9 cellular contexts compared by ENCODE assay signal in genomic region chr19:44800461-44800860, GRCh38. TPM values are rescaled to one million over a fixed set of nuclear protein-coding genes. Genes with fewer than 3 reads are reported as not detected.
DNase-seq lines count a peak whose midpoint lies in the region; ATAC-seq and TF ChIP-seq lines count a peak whose summit lies in the region.
"Had no signal": no experiment of that assay in that cellular context is flagged by ENCODE, and none has a peak within 500 bp of the region (broad histone marks: within the 10 kb centered on the region; RNA-seq: fewer than 3 reads in every experiment).

No MANE protein-coding gene starts in this region.

- no peak overlapping the region for H3K27ac Mint-ChIP-seq in CD8-positive, alpha-beta T cell
- peak overlapping the region; percentile 61 for H3K27ac Mint-ChIP-seq in activated naive CD8-positive, alpha-beta T cell treated with anti-CD3 and anti-CD28 coated beads, Interleukin-2, amount 10 ng/mL, durations not matched to agents 7 days and 5 days

- intact Hi-C loops in CD8-positive, alpha-beta T cell (cut with DNase I, micrococcal nuclease) = loop anchor here (1.0 to 10.0 kb wide), 6 partner anchors 41 to 538 kb away; no protein-coding TSS in a partner anchor
- intact Hi-C loops in heart right ventricle (cut with DNase I) = loop anchor here in 6 of 10 donors (1.0 to 2.0 kb wide), 3 partner anchors 44 to 45 kb away; no protein-coding TSS in a partner anchor

- H3K9me3 ChIP-seq in CD8-positive, alpha-beta T cell (ENCODE audit: low read length) = no peaks in the 10 kb centered on the region
- H3K9me3 ChIP-seq in heart right ventricle = no peaks in the 10 kb centered on the region

- peak; percentile 70 for TF ChIP-seq CTCF in CD8-positive, alpha-beta T cell (IDR thresholded peaks at IDR 0.05)
- peak; percentile 79 for TF ChIP-seq CTCF in NB4 (IDR thresholded peaks at IDR 0.05; ENCODE audit: low read depth, low read length)
- peak; percentile 88 to 95 (median 91) for TF ChIP-seq CTCF in heart right ventricle (IDR thresholded peaks at IDR 0.05)
- TF ChIP-seq CTCF in retinal pigment epithelial cell (conservative IDR thresholded peaks at IDR 0.05; ENCODE audit: low read depth, low read length) = peak; percentile 97

- no peaks in the 10 kb centered on the region for H3K27me3 ChIP-seq in CD8-positive, alpha-beta T cell (ENCODE audit: insufficient read depth, low read length)
- H3K27me3 ChIP-seq in heart right ventricle = no peaks in the 10 kb centered on the region

- ATAC-seq in CD8-positive, alpha-beta T cell = peak; percentile 92
- peak; percentile 55 for ATAC-seq in GM21515 (IDR thresholded peaks at IDR 0.05; ENCODE audit: unreplicated experiment)
- peak; percentile 99 for ATAC-seq in activated naive CD8-positive, alpha-beta T cell treated with anti-CD3 and anti-CD28 coated beads, Interleukin-2, amount 10 ng/mL, durations not matched to agents 7 days and 5 days (ENCODE audit: low read depth)
- peak; percentile 89 to 94 (median 91) for ATAC-seq in heart right ventricle
- no peak for ATAC-seq in GM18868 (IDR thresholded peaks at IDR 0.05; ENCODE audit: unreplicated experiment)

- H3K36me3 ChIP-seq in CD8-positive, alpha-beta T cell (ENCODE audit: insufficient read depth, low read length) = no peaks in the 10 kb centered on the region
- H3K36me3 ChIP-seq in heart right ventricle = no peaks in the 10 kb centered on the region

- no peaks in the 10 kb centered on the region for H3K36me3 Mint-ChIP-seq in CD8-positive, alpha-beta T cell
- H3K36me3 Mint-ChIP-seq in activated naive CD8-positive, alpha-beta T cell treated with anti-CD3 and anti-CD28 coated beads, Interleukin-2, amount 10 ng/mL, durations not matched to agents 7 days and 5 days = no peaks in the 10 kb centered on the region

- WGBS in heart right ventricle, 2 donors = 3 to 5% methylated on average over 2 to 3 of the region's 3 CpGs

- CTCF ChIA-PET in CD8-positive, alpha-beta T cell (lab: Charles Lee) = interaction anchor here (1.8 kb wide), 1 partner anchor 26 kb away, joined by 4 read pairs; no protein-coding TSS in a partner anchor

- peaks cover 3% of the 10 kb centered on the region for H3K27me3 Mint-ChIP-seq in CD8-positive, alpha-beta T cell (ENCODE audit: low read depth)
- H3K27me3 Mint-ChIP-seq in activated naive CD8-positive, alpha-beta T cell treated with anti-CD3 and anti-CD28 coated beads, Interleukin-2, amount 10 ng/mL, durations not matched to agents 7 days and 5 days = peaks cover 5% of the 10 kb centered on the region

- TF ChIP-seq POLR2A in NB4 (IDR thresholded peaks at IDR 0.05; ENCODE audit: extremely low read depth, insufficient read length) = no peak

- no peak overlapping the region for H3K27ac ChIP-seq in CD8-positive, alpha-beta T cell (ENCODE audit: low read depth, low read length)
- H3K27ac ChIP-seq in heart right ventricle = no peak overlapping the region

- peaks cover 12% of the 10 kb centered on the region for H3K4me1 Mint-ChIP-seq in CD8-positive, alpha-beta T cell (ENCODE audit: low read depth)
- H3K4me1 Mint-ChIP-seq in activated naive CD8-positive, alpha-beta T cell treated with anti-CD3 and anti-CD28 coated beads, Interleukin-2, amount 10 ng/mL, durations not matched to agents 7 days and 5 days = peaks cover 18% of the 10 kb centered on the region

- peaks cover 21% of the 10 kb centered on the region for H3K4me1 ChIP-seq in CD8-positive, alpha-beta T cell (ENCODE audit: insufficient read depth, low read length)
- peaks cover 0 to 27% (median 17%) of the 10 kb centered on the region in 9 donors for H3K4me1 ChIP-seq in heart right ventricle

- POLR2A ChIA-PET in CD8-positive, alpha-beta T cell (lab: Charles Lee) = no interaction called here
- POLR2A ChIA-PET in activated naive CD8-positive, alpha-beta T cell treated with anti-CD3 and anti-CD28 coated beads, Interleukin-2, amount 10 ng/mL, durations not matched to agents 7 days and 5 days (lab: Charles Lee) = no interaction called here

- H3K9me3 Mint-ChIP-seq in CD8-positive, alpha-beta T cell = no peaks in the 10 kb centered on the region
- H3K9me3 Mint-ChIP-seq in activated naive CD8-positive, alpha-beta T cell treated with anti-CD3 and anti-CD28 coated beads, Interleukin-2, amount 10 ng/mL, durations not matched to agents 7 days and 5 days = no peaks in the 10 kb centered on the region

- peak; percentile 71 to 88 (median 78) for DNase-seq in CD8-positive, alpha-beta T cell
- peak; percentile 78 for DNase-seq in NB4 (ENCODE audit: low read depth)
- peak; percentile 72 for DNase-seq in SW480 (ENCODE audit: low spot score)
- DNase-seq in activated naive CD8-positive, alpha-beta T cell treated with anti-CD3 and anti-CD28 coated beads, Interleukin-2, amount 10 ng/mL, durations not matched to agents 7 days and 5 days = peak; percentile 94
- DNase-seq in heart right ventricle = peak; percentile 87 to 90
- no peak for DNase-seq in retinal pigment epithelial cell (ENCODE audit: low read depth)

- H3K4me3 Mint-ChIP-seq in CD8-positive, alpha-beta T cell = no peak overlapping the region
- no peak overlapping the region for H3K4me3 Mint-ChIP-seq in activated naive CD8-positive, alpha-beta T cell treated with anti-CD3 and anti-CD28 coated beads, Interleukin-2, amount 10 ng/mL, durations not matched to agents 7 days and 5 days

- no peak overlapping the region for H3K4me3 ChIP-seq in CD8-positive, alpha-beta T cell (ENCODE audit: low read depth, low read length)
- H3K4me3 ChIP-seq in NB4 (ENCODE audit: low read depth, low read length) (no peak overlapping the region), heart right ventricle (no peak overlapping the region), retinal pigment epithelial cell (ENCODE audit: low read length) (no peak overlapping the region)

RNA-seq across cellular contexts. Expression of gene BCAM, which starts 8.4 kb away (rescaled TPM):
- not detected for total RNA-seq in CD8-positive, alpha-beta T cell
- total RNA-seq in activated naive CD8-positive, alpha-beta T cell treated with anti-CD3 and anti-CD28 coated beads, Interleukin-2, amount 10 ng/mL, durations not matched to agents 7 days and 5 days = not detected
- total RNA-seq in heart right ventricle = 100 to 1,000 TPM in 4 of 10 donors, 10 to 100 TPM in 6; 72.8 to 118 (median 92.5) TPM
- 100 to 1,000 TPM in 1 of 2 donors, 10 to 100 TPM in 1; 63.2 to 130 TPM for polyA plus RNA-seq in heart right ventricle
- total RNA-seq: T-helper 1 cell treated with Interleukin-12 subunit alpha and Interleukin-12 subunit beta and Interleukin-4 antibody, amounts not matched to agents 30 ng/mL and 1 ng/mL, for 36 hours had no signal

RNA-seq across cellular contexts. Expression of gene CBLC, which starts 22.8 kb away (rescaled TPM):
- total RNA-seq in CD8-positive, alpha-beta T cell = not detected
- total RNA-seq in activated naive CD8-positive, alpha-beta T cell treated with anti-CD3 and anti-CD28 coated beads, Interleukin-2, amount 10 ng/mL, durations not matched to agents 7 days and 5 days = not detected
- total RNA-seq in heart right ventricle = under 1 TPM in 1 of 10 donors, not detected in 9; 0.38 TPM
- not detected for polyA plus RNA-seq in heart right ventricle
- total RNA-seq: T-helper 1 cell treated with Interleukin-12 subunit alpha and Interleukin-12 subunit beta and Interleukin-4 antibody, amounts not matched to agents 30 ng/mL and 1 ng/mL, for 36 hours had no signal

RNA-seq across cellular contexts. Expression of gene NECTIN2, which starts 45.6 kb away (rescaled TPM):
- total RNA-seq in CD8-positive, alpha-beta T cell = 1 to 10 TPM; 2.0 to 2.5 TPM
- 1 to 10 TPM; 1.9 to 2.4 TPM for total RNA-seq in activated naive CD8-positive, alpha-beta T cell treated with anti-CD3 and anti-CD28 coated beads, Interleukin-2, amount 10 ng/mL, durations not matched to agents 7 days and 5 days
- total RNA-seq in heart right ventricle = 10 to 100 TPM; 34.1 to 83.9 (median 46.5) TPM
- polyA plus RNA-seq in heart right ventricle = 10 to 100 TPM; 62.5 to 96.8 TPM

RNA-seq across cellular contexts. Expression of gene BCL3, which starts 52.0 kb away (rescaled TPM):
- 100 to 1,000 TPM; 107 to 116 TPM for total RNA-seq in CD8-positive, alpha-beta T cell
- 10 to 100 TPM; 25.0 to 28.8 TPM for total RNA-seq in activated naive CD8-positive, alpha-beta T cell treated with anti-CD3 and anti-CD28 coated beads, Interleukin-2, amount 10 ng/mL, durations not matched to agents 7 days and 5 days
- total RNA-seq in heart right ventricle = 10 to 100 TPM in 9 of 10 donors, 1 to 10 TPM in 1; 7.1 to 76.3 (median 20.3) TPM
- polyA plus RNA-seq in heart right ventricle = 10 to 100 TPM; 20.7 to 30.7 TPM

Comparison
In these comparisons a context has a peak if more than half of its experiments do, and no peak if none do; other contexts are left out.
1. RNA of gene BCAM, which starts 8.4 kb away (total RNA-seq): 72.8 to 118 TPM in heart right ventricle; not detected in CD8-positive, alpha-beta T cell and not detected in activated naive CD8-positive, alpha-beta T cell treated with anti-CD3 and anti-CD28 coated beads, Interleukin-2, amount 10 ng/mL, durations not matched to agents 7 days and 5 days; every median in the first group is over 10 times any median in the second.
2. RNA of gene NECTIN2, which starts 45.6 kb away (total RNA-seq): 34.1 to 83.9 TPM in heart right ventricle; 2.0 to 2.5 TPM in CD8-positive, alpha-beta T cell and 1.9 to 2.4 TPM in activated naive CD8-positive, alpha-beta T cell treated with anti-CD3 and anti-CD28 coated beads, Interleukin-2, amount 10 ng/mL, durations not matched to agents 7 days and 5 days; every median in the first group is over 10 times any median in the second.
3. Peak in every context shown above with its lines, with median percentiles within 50 percentile points of each other: CTCF ChIP-seq.